18 cellular contexts compared by ENCODE assay signal in genomic region chr3:112781611-112782010, GRCh38.
"Had no signal": no experiment of that assay in that cellular context is flagged by ENCODE, and none has a peak within 500 bp of the region (broad histone marks: within the 10 kb centered on the region; RNA-seq: fewer than 3 reads in every experiment).

No MANE protein-coding gene starts in this region.

- H3K4me3 ChIP-seq: hepatocyte, left ventricle myocardium inferior, prostate gland, tibial nerve had no signal

- H3K27ac ChIP-seq: hepatocyte, prostate gland, VCaP had no signal

- H3K9me3 Mint-ChIP-seq: activated naive CD4-positive, alpha-beta T cell treated with anti-CD3 and anti-CD28 coated beads, Interleukin-2, amount 10 ng/mL, durations not matched to agents 7 days and 5 days; memory B cell; nephron had no signal

- DNase-seq: activated CD4-positive, alpha-beta T cell treated with anti-CD3 and anti-CD28 coated beads for 1 hour; activated CD4-positive, alpha-beta T cell treated with anti-CD3 and anti-CD28 coated beads, Interleukin-2, amount 50 U/mL, for 4 hours; activated naive CD4-positive, alpha-beta T cell treated with anti-CD3 and anti-CD28 coated beads, Interleukin-2, amount 10 ng/mL, durations not matched to agents 7 days and 5 days; caudate nucleus; left ventricle myocardium inferior; right cardiac atrium; small intestine; stimulated activated CD4-positive, alpha-beta T cell treated with anti-CD3 and anti-CD28 coated beads, Interleukin-4, amount 100 ng/mL, for 24 hours; stimulated activated naive CD4-positive, alpha-beta T cell treated with Interleukin-2 at 50 U/mL for 16 hours; substantia nigra had no signal

- FAIRE-seq: colon, keratinocyte, small intestine had no signal

- H3K27me3 ChIP-seq: hepatocyte, tibial nerve had no signal

- H3K4me1 Mint-ChIP-seq: activated naive CD4-positive, alpha-beta T cell treated with anti-CD3 and anti-CD28 coated beads, Interleukin-2, amount 10 ng/mL, durations not matched to agents 7 days and 5 days had no signal

- H3K4me3 Mint-ChIP-seq: activated naive CD4-positive, alpha-beta T cell treated with anti-CD3 and anti-CD28 coated beads, Interleukin-2, amount 10 ng/mL, durations not matched to agents 7 days and 5 days; memory B cell; nephron had no signal

- H3K9me3 ChIP-seq: left ventricle myocardium inferior, prostate gland, tibial nerve had no signal

- H3K36me3 Mint-ChIP-seq: activated naive CD4-positive, alpha-beta T cell treated with anti-CD3 and anti-CD28 coated beads, Interleukin-2, amount 10 ng/mL, durations not matched to agents 7 days and 5 days; memory B cell had no signal

- H3K4me1 ChIP-seq: prostate gland had no signal

- ATAC-seq: right cardiac atrium had no signal

- H3K27ac Mint-ChIP-seq: activated naive CD4-positive, alpha-beta T cell treated with anti-CD3 and anti-CD28 coated beads, Interleukin-2, amount 10 ng/mL, durations not matched to agents 7 days and 5 days; memory B cell; nephron had no signal

- H3K27me3 Mint-ChIP-seq: memory B cell had no signal

- H3K36me3 ChIP-seq: left ventricle myocardium inferior, prostate gland, tibial nerve had no signal
